In the genomic region with DNA sequence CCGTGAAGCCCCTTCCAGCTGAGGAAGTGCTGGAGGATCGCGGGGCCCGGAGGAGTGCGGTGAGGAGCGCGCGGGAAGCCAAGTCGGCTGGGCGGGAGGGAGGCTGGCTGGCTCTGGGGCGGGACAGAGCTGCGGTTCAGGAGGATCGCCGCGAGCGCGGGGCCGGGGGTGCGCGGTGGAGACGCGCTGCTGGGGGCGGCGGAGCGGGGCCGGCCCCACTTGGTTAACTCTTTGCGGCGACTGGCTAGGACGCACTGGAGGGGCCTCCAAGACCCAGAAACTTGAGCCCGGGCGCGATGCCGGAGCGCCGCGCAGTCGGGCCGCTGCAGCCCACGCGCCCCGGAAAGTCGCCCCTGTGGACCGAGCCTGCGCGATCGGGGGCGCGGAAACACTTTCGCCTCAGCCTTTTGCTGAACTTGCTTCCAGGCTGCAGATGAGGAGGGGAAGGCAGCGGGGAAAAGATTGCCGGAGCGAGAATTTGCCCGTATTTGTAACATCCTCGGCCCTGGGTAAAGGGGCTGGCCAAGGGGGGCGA, we compare ENCODE assay signal across 8 cellular contexts. TPM values are rescaled to one million over a fixed set of nuclear protein-coding genes. Genes with fewer than 3 reads are reported as not detected.
DNase-seq lines count a peak whose midpoint lies in the region; ATAC-seq, FAIRE-seq and TF ChIP-seq lines count a peak whose summit lies in the region.

No MANE protein-coding gene starts in this region.

- no peaks in the 10 kb centered on the region for H3K9me3 ChIP-seq in mammary epithelial cell (replicated peaks; ENCODE audit: insufficient read depth, low read length)
- H3K9me3 ChIP-seq in keratinocyte (ENCODE audit: control insufficient read depth, low read depth, low read length) = no peaks in the 10 kb centered on the region

- H3K27ac ChIP-seq in mammary epithelial cell (ENCODE audit: insufficient read depth, low read depth, low read length) (no peak overlapping the region), keratinocyte (ENCODE audit: control insufficient read depth, insufficient read depth, low read length) (peak overlapping the region; percentile 49)

- DNase-seq in NCI-H69 (lab: John Stamatoyannopoulos, UW) (peak; percentile 35), mammary epithelial cell (peak; percentile 32), keratinocyte (ENCODE audit: low read depth, low spot score) (no peak), NCI-H2029 (lab: John Stamatoyannopoulos, UW) (no peak)
- peak; percentile 4 for DNase-seq in stimulated activated CD4-positive, alpha-beta T cell treated with anti-CD3 and anti-CD28 coated beads, Interleukin-4, amount 100 ng/mL, for 1 hour

- H2AFZ ChIP-seq in mammary epithelial cell (ENCODE audit: low read depth, low read length) (peak overlapping the region; percentile 97), keratinocyte (ENCODE audit: control insufficient read depth, low read length) (peak overlapping the region; percentile 90)

- in situ Hi-C loops in mammary epithelial cell (cut with MboI; ENCODE audit: low sequenced_read_pairs in 2 of 2) = no loop called here

- intact Hi-C loops in mammary epithelial cell (cut with micrococcal nuclease) = loop anchor here (10.0 kb wide), 1 partner anchor 88 kb away; a partner anchor contains a TSS

- H3K4me3 ChIP-seq in GM08714 (ENCODE audit: low read length) (peak overlapping the region; percentile 75), mammary epithelial cell (replicated peaks in 1 of 3; ENCODE audit: insufficient read depth in 1 of 3, low read depth in 2 of 3, low read length in 3 of 3) (peak overlapping the region; percentile 74 to 83 (median 77)), keratinocyte (ENCODE audit: control insufficient read depth in 2 of 3, extremely low read depth in 1 of 3, insufficient read depth in 2 of 3, low read depth in 1 of 3, low read length in 3 of 3) (peak overlapping the region; percentile 56 to 90 (median 85))

- no peaks in the 10 kb centered on the region for H3K9me1 ChIP-seq in keratinocyte (ENCODE audit: control insufficient read depth, extremely low read depth, insufficient read depth, low read length)

- no peaks in the 10 kb centered on the region for H3K79me2 ChIP-seq in mammary epithelial cell (ENCODE audit: insufficient read depth, low read length)
- H3K79me2 ChIP-seq in keratinocyte (ENCODE audit: control insufficient read depth, insufficient read depth, low read length) = no peaks in the 10 kb centered on the region

- H3K4me2 ChIP-seq in mammary epithelial cell (ENCODE audit: insufficient read depth, low read depth, low read length) (peak overlapping the region; percentile 99), keratinocyte (ENCODE audit: control insufficient read depth, extremely low read depth, insufficient read depth, low read depth, low read length) (peak overlapping the region; percentile 77)

- H3K4me1 ChIP-seq in mammary epithelial cell (ENCODE audit: insufficient read depth, low read length) = peaks cover 24% of the 10 kb centered on the region
- H3K4me1 ChIP-seq in keratinocyte (ENCODE audit: control insufficient read depth, extremely low read depth, insufficient read depth, low read length) = peaks cover 27% of the 10 kb centered on the region

- CTCF ChIA-PET in mammary epithelial cell (lab: Charles Lee; ENCODE audit: low non-redundant PET) = interaction anchor here (0.6 kb wide), 1 partner anchor 674 kb away, joined by 8 read pairs; no protein-coding TSS in a partner anchor

- BruUV-seq in mammary epithelial cell (replicated peaks; lab: Mats Ljungman, UMichigan) = no TSS peak

- H4K20me1 ChIP-seq in mammary epithelial cell (ENCODE audit: insufficient read depth, low read length) (no peaks in the 10 kb centered on the region), keratinocyte (ENCODE audit: control insufficient read depth, extremely low read depth, insufficient read depth, low read length) (no peaks in the 10 kb centered on the region)

- 3% methylated on average over 22 of the region's 55 CpGs for WGBS in mammary epithelial cell (ENCODE audit: low coverage, missing lambda C conversion rate)

- FAIRE-seq in keratinocyte (lab: Jason Lieb, UNC) = no peak

- H3K27me3 ChIP-seq in mammary epithelial cell (ENCODE audit: insufficient read depth, low read length) = no peaks in the 10 kb centered on the region
- no peaks in the 10 kb centered on the region for H3K27me3 ChIP-seq in keratinocyte (ENCODE audit: control insufficient read depth, extremely low read depth, insufficient read depth, low read length)

- dilution Hi-C loops in mammary epithelial cell (cut with HindIII; ENCODE audit: low sequenced_read_pairs) = no loop called here
- dilution Hi-C loops in keratinocyte (cut with MboI; ENCODE audit: extremely low pct_ligation_motif_present, low sequenced_read_pairs) = no loop called here

- peak; percentile 32 for ATAC-seq in GM21619 (IDR thresholded peaks at IDR 0.05; ENCODE audit: unreplicated experiment)
- no peak for ATAC-seq in HG03457 (IDR thresholded peaks at IDR 0.05; ENCODE audit: unreplicated experiment)

- H3K36me3 ChIP-seq in mammary epithelial cell (ENCODE audit: insufficient read depth, low read length) (no peaks in the 10 kb centered on the region), keratinocyte (ENCODE audit: control insufficient read depth in 2 of 2, extremely low read depth in 1 of 2, insufficient read depth in 2 of 2, low read length in 2 of 2) (no peaks in the 10 kb centered on the region)

- no peak for TF ChIP-seq CTCF in mammary epithelial cell (conservative IDR thresholded peaks at IDR 0.05 in 1 of 2, IDR thresholded peaks at IDR 0.05 in 1 of 2; ENCODE audit: extremely low read depth in 1 of 2, insufficient read depth in 1 of 2, low read depth in 1 of 2, low read length in 2 of 2)
- TF ChIP-seq CTCF in keratinocyte (optimal IDR thresholded peaks at IDR 0.05 in 1 of 3, IDR thresholded peaks at IDR 0.05 in 1 of 3, conservative IDR thresholded peaks at IDR 0.05 in 1 of 3; ENCODE audit: extremely low read depth in 1 of 3, insufficient read depth in 2 of 3, low read length in 3 of 3) = no peak

- H3K9ac ChIP-seq in mammary epithelial cell (ENCODE audit: insufficient read depth, low read length) (peak overlapping the region; percentile 15), keratinocyte (ENCODE audit: control insufficient read depth, extremely low read depth, insufficient read depth, low read length) (peak overlapping the region; percentile 71)

RNA-seq across cellular contexts. Expression of a gene that starts 0.6 kb away (rescaled TPM):
- 10 to 100 TPM; 25.6 to 62.8 TPM for total RNA-seq in mammary epithelial cell
- 12.7 TPM for polyA plus RNA-seq in mammary epithelial cell
- 65.6 TPM for polyA minus RNA-seq in mammary epithelial cell
- polyA plus RNA-seq in keratinocyte = 45.5 to 89.4 TPM (median 72.7 TPM) in 3 replicates
- 17.5 TPM for polyA plus RNA-seq in keratinocyte (2011; ENCODE audit: low read depth)
- 40.9 and 64.5 TPM in 2 replicates for polyA plus RNA-seq in keratinocyte (2011; cell fraction: cytosol; rRNA removed)
- 54.1 and 60.1 TPM in 2 replicates for polyA plus RNA-seq in keratinocyte (2011; cell fraction: nucleus; rRNA removed)
- polyA plus RNA-seq in keratinocyte (2012; ENCODE audit: low replicate concordance) = 32.1 and 35.4 TPM in 2 replicates
- 54.6 to 119 TPM (median 71.8 TPM) in 3 replicates for polyA minus RNA-seq in keratinocyte
- polyA minus RNA-seq in keratinocyte (2011; cell fraction: cytosol; rRNA and poly(A)+ RNA removed) = 58.7 TPM
- polyA minus RNA-seq in keratinocyte (2011; cell fraction: nucleus; rRNA and poly(A)+ RNA removed) = 40.1 and 96.3 TPM in 2 replicates

Comparison
In these comparisons a context has a peak if more than half of its experiments do, and no peak if none do; other contexts are left out.
1. DNase-seq: peak in NCI-H69 (single experiment), mammary epithelial cell (single experiment) and stimulated activated CD4-positive, alpha-beta T cell treated with anti-CD3 and anti-CD28 coated beads, Interleukin-4, amount 100 ng/mL, for 1 hour (single experiment); none in keratinocyte (single experiment) and NCI-H2029 (single experiment).
2. Peak in every context shown above with its lines, with median percentiles within 50 percentile points of each other: H3K4me3 ChIP-seq.